ENCODE assay signal across 8 cellular contexts in the genomic region with DNA sequence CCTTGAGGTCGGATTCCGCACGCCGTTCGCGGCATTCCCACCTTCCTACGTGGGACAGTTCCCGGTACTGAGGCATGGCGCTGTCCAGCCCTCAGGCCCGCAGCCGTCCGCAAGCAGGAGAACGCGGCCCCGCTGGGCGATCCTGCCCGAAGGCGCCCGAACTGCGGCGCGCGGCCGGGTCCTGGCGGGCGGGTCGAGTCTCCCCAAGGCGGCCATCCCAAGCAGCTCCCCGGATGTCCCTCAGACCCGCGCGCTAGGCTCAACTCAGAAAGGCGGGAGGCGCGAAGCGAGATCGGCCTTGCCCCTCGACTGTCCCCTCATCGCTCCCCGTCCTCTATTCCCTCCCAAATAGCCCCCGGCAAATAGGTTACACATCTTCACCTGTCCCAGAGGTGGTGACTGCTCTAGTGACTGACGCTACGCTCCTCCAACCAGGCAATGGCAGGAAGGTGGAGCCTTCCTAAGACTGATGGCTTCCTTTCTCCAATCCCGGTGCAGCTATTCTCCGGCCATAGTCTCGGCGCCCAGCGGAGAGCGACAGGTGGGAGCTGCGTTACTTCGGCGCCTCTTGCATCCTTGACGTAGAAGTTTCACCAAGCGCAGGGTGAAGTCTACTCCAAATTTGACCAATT.
A peak's percentile ranks its signal among the peaks of the same experiment; 100 is the strongest.
DNase-seq lines count a peak whose midpoint lies in the region; ATAC-seq and TF ChIP-seq lines count a peak whose summit lies in the region.

No MANE protein-coding gene starts in this region.

- no peaks in the 10 kb centered on the region for H3K27me3 ChIP-seq in OCI-LY1 (ENCODE audit: insufficient read depth, low read length)

- H3K9ac ChIP-seq in OCI-LY1 (ENCODE audit: low read length) = peak overlapping the region; percentile 87

- H2AFZ ChIP-seq in OCI-LY1 (ENCODE audit: low read length) = no peak overlapping the region

- peak; percentile 93 for DNase-seq in DMS 273 treated with DMSO at 0.1 percent for 48 hours (lab: John Stamatoyannopoulos, UW)
- peak; percentile 92 for DNase-seq in HuH-7 (ENCODE audit: low spot score)
- peak; percentile 83 for DNase-seq in activated T-cell treated with anti-CD3 and anti-CD28 coated beads for 24 hours (ENCODE audit: low read depth)
- peak; percentile 97 for DNase-seq in epithelial cell of prostate (ENCODE audit: low read depth, low spot score)
- peak; percentile 89 for DNase-seq in middle frontal gyrus (ENCODE audit: extremely low spot score, low spot score)
- peak; percentile 72 to 78 for DNase-seq in stimulated activated CD8-positive, alpha-beta memory T cell treated with anti-CD3 and anti-CD28 coated beads, Interleukin-15, amount 100 ng/mL, for 48 hours (ENCODE audit: low read depth in 2 of 2)

- H3K36me3 ChIP-seq in OCI-LY1 (ENCODE audit: insufficient read depth, low read length) = peaks cover 5% of the 10 kb centered on the region; the same call in 1 of the 2 replicates

- H3F3A ChIP-seq in OCI-LY1 (ENCODE audit: insufficient read depth, low read length) = no peaks in the 10 kb centered on the region

- peak overlapping the region; percentile 87 for H3K4me3 ChIP-seq in OCI-LY1 (ENCODE audit: low read depth, low read length, poor library complexity, severe bottlenecking)

- peak; percentile 77 for ATAC-seq in GM21528 (IDR thresholded peaks at IDR 0.05; ENCODE audit: low FRiP score, unreplicated experiment)

- no peak for TF ChIP-seq CTCF in OCI-LY1 (IDR thresholded peaks at IDR 0.05; ENCODE audit: low read length)

- H3K9me2 ChIP-seq in OCI-LY1 (ENCODE audit: low read depth, low read length) = no peaks in the 10 kb centered on the region

- H4K20me1 ChIP-seq in OCI-LY1 (ENCODE audit: insufficient read depth, low read length) = no peaks in the 10 kb centered on the region

- H3K27ac ChIP-seq in OCI-LY1 (ENCODE audit: low read depth, low read length, poor library complexity, severe bottlenecking) (peak overlapping the region; percentile 83), epithelial cell of prostate (peak overlapping the region; percentile 93)

- H3K4me2 ChIP-seq in OCI-LY1 (ENCODE audit: low read length) = peak overlapping the region; percentile 84

- peaks cover 37% of the 10 kb centered on the region for H3K4me1 ChIP-seq in OCI-LY1 (ENCODE audit: insufficient read depth, low read length, severe bottlenecking)

- no peaks in the 10 kb centered on the region for H3K9me3 ChIP-seq in OCI-LY1 (ENCODE audit: low read length)

- peaks cover 56% of the 10 kb centered on the region for H3K79me2 ChIP-seq in OCI-LY1 (ENCODE audit: insufficient read depth, low read length)

Comparison
In these comparisons a context has a peak if more than half of its experiments do, and no peak if none do; other contexts are left out.
1. Peak in every context shown above with its lines: DNase-seq, ATAC-seq, H3K4me3 ChIP-seq and H3K27ac ChIP-seq.